Comparison of ENCODE assay signal across 10 cellular contexts in genomic region chr10:62019013-62019684, GRCh38.
DNase-seq lines count a peak whose midpoint lies in the region; ATAC-seq, FAIRE-seq and TF ChIP-seq lines count a peak whose summit lies in the region.
"Had no signal": no experiment of that assay in that cellular context is flagged by ENCODE, and none has a peak within 500 bp of the region (broad histone marks: within the 10 kb centered on the region; RNA-seq: fewer than 3 reads in every experiment).

No MANE protein-coding gene starts in this region.

- TF ChIP-seq CTCF in keratinocyte (optimal IDR thresholded peaks at IDR 0.05 in 1 of 3, IDR thresholded peaks at IDR 0.05 in 1 of 3, conservative IDR thresholded peaks at IDR 0.05 in 1 of 3; ENCODE audit: extremely low read depth in 1 of 3, insufficient read depth in 2 of 3, low read length in 3 of 3) = no peak
- TF ChIP-seq CTCF in transverse colon (IDR thresholded peaks at IDR 0.05) = no peak

- H3K36me3 ChIP-seq in keratinocyte (ENCODE audit: control insufficient read depth in 2 of 2, extremely low read depth in 1 of 2, insufficient read depth in 2 of 2, low read length in 2 of 2) (no peaks in the 10 kb centered on the region), transverse colon (no peaks in the 10 kb centered on the region)

- intact Hi-C loops in transverse colon (cut with DNase I; ENCODE audit: low total_unique reads) = no loop called here

- H2AFZ ChIP-seq in keratinocyte (ENCODE audit: control insufficient read depth, low read length) = no peak overlapping the region

- no peak for TF ChIP-seq POLR2A in transverse colon (IDR thresholded peaks at IDR 0.05)

- WGBS in transverse colon (ENCODE audit: low coverage in 1 of 2), 2 donors = 50 to 56% methylated on average over 8 of the region's 8 CpGs

- peaks cover 27% of the 10 kb centered on the region for H3K79me2 ChIP-seq in keratinocyte (ENCODE audit: control insufficient read depth, insufficient read depth, low read length)

- no peak for TF ChIP-seq EP300 in transverse colon (IDR thresholded peaks at IDR 0.05; ENCODE audit: low read depth)

- H3K36me3 Mint-ChIP-seq in activated naive CD4-positive, alpha-beta T cell treated with anti-CD3 and anti-CD28 coated beads, Interleukin-2, amount 50 U/mL, for 72 hours = peaks cover 11 to 83% of the 10 kb centered on the region in 2 donors
- H3K36me3 Mint-ChIP-seq in activated CD4-positive, alpha-beta memory T cell treated with anti-CD3 and anti-CD28 coated beads, Interleukin-2, amount 10 ng/mL, durations not matched to agents 7 days and 5 days (ENCODE audit: low read depth) = peaks cover 65% of the 10 kb centered on the region

- no peak for FAIRE-seq in keratinocyte (lab: Jason Lieb, UNC)

- H3K4me1 ChIP-seq in keratinocyte (ENCODE audit: control insufficient read depth, extremely low read depth, insufficient read depth, low read length) (peaks cover 36% of the 10 kb centered on the region), transverse colon (peaks cover 27 to 52% (median 30%) of the 10 kb centered on the region in 4 donors)

- H3K27me3 Mint-ChIP-seq in activated CD4-positive, alpha-beta memory T cell treated with anti-CD3 and anti-CD28 coated beads, Interleukin-2, amount 10 ng/mL, durations not matched to agents 7 days and 5 days = no peaks in the 10 kb centered on the region

- H3K27me3 ChIP-seq in keratinocyte (ENCODE audit: control insufficient read depth, extremely low read depth, insufficient read depth, low read length) = no peaks in the 10 kb centered on the region
- no peaks in the 10 kb centered on the region for H3K27me3 ChIP-seq in transverse colon

- peak overlapping the region; percentile 77 for H3K9ac ChIP-seq in keratinocyte (ENCODE audit: control insufficient read depth, extremely low read depth, insufficient read depth, low read length)

- in situ Hi-C loops in transverse colon (cut with MboI; ENCODE audit: low pct_ligation_motif_present in 1 of 4, low pct_unique_long_range_greater_than_20kb in 1 of 4, low sequenced_read_pairs in 3 of 4) = no loop called here

- ATAC-seq in activated naive CD4-positive, alpha-beta T cell treated with anti-CD3 and anti-CD28 coated beads, Interleukin-2, amount 50 U/mL, for 72 hours = peak in 1 of 2 donors; percentile 12
- no peak for ATAC-seq in GM19324 (IDR thresholded peaks at IDR 0.05; ENCODE audit: low FRiP score, unreplicated experiment)

- dilution Hi-C loops in keratinocyte (cut with MboI; ENCODE audit: extremely low pct_ligation_motif_present, low sequenced_read_pairs) = no loop called here

- peak overlapping the region; percentile 75 to 97 for H3K27ac Mint-ChIP-seq in activated naive CD4-positive, alpha-beta T cell treated with anti-CD3 and anti-CD28 coated beads, Interleukin-2, amount 50 U/mL, for 72 hours
- H3K27ac Mint-ChIP-seq in activated CD4-positive, alpha-beta memory T cell treated with anti-CD3 and anti-CD28 coated beads, Interleukin-2, amount 10 ng/mL, durations not matched to agents 7 days and 5 days = peak overlapping the region; percentile 71

- CTCF ChIA-PET in activated CD4-positive, alpha-beta memory T cell treated with anti-CD3 and anti-CD28 coated beads, Interleukin-2, amount 10 ng/mL, durations not matched to agents 7 days and 5 days (lab: Charles Lee) = interaction anchor here (0.8 to 1.4 kb wide), 5 partner anchors 19 to 164 kb away, joined by 3 to 4 read pairs (median 3); partner anchors contain the start of gene ARID5B

- peak overlapping the region; percentile 94 for H3K4me2 ChIP-seq in keratinocyte (ENCODE audit: control insufficient read depth, extremely low read depth, insufficient read depth, low read depth, low read length)

- H4K20me1 ChIP-seq in keratinocyte (ENCODE audit: control insufficient read depth, extremely low read depth, insufficient read depth, low read length) = no peaks in the 10 kb centered on the region

- POLR2A ChIA-PET in activated CD4-positive, alpha-beta memory T cell treated with anti-CD3 and anti-CD28 coated beads, Interleukin-2, amount 10 ng/mL, durations not matched to agents 7 days and 5 days (lab: Charles Lee) = interaction anchor here (0.8 to 5.6 kb wide), 17 partner anchors 10 to 119 kb away, joined by 3 to 67 read pairs (median 6); partner anchors contain the start of gene ARID5B

- H3K27ac ChIP-seq in keratinocyte (ENCODE audit: control insufficient read depth, insufficient read depth, low read length) (peak overlapping the region; percentile 97), transverse colon (peak overlapping the region; percentile 57 to 84 (median 67))

- H3K9me3 ChIP-seq in keratinocyte (ENCODE audit: control insufficient read depth, low read depth, low read length) (peaks cover 5% of the 10 kb centered on the region), transverse colon (no peaks in the 10 kb centered on the region)

- H3K4me3 Mint-ChIP-seq in activated CD4-positive, alpha-beta memory T cell treated with anti-CD3 and anti-CD28 coated beads, Interleukin-2, amount 10 ng/mL, durations not matched to agents 7 days and 5 days = no peak overlapping the region

- H3K4me3 ChIP-seq in keratinocyte (ENCODE audit: control insufficient read depth in 2 of 3, extremely low read depth in 1 of 3, insufficient read depth in 2 of 3, low read depth in 1 of 3, low read length in 3 of 3) (peak overlapping the region in 2 of 3 experiments; percentile 56 to 70), transverse colon (no peak overlapping the region)

- DNase-seq in activated naive CD4-positive, alpha-beta T cell treated with anti-CD3 and anti-CD28 coated beads, Interleukin-2, amount 50 U/mL, for 72 hours (ENCODE audit: low spot score in 2 of 2) = no peak
- no peak for DNase-seq in activated naive CD4-positive, alpha-beta T cell treated with anti-CD3 and anti-CD28 coated beads, Interleukin-2, amount 50 U/mL, for 16 hours
- DNase-seq in activated CD4-positive, alpha-beta memory T cell treated with anti-CD3 and anti-CD28 coated beads, Interleukin-2, amount 10 ng/mL, durations not matched to agents 7 days and 5 days = no peak
- DNase-seq in keratinocyte (ENCODE audit: low read depth, low spot score) = no peak
- DNase-seq in transverse colon = no peak
- DNase-seq in DMS53 (lab: John Stamatoyannopoulos, UW) = no peak
- no peak for DNase-seq in NCI-H2171 treated with DMSO at 0.1 percent for 48 hours (lab: John Stamatoyannopoulos, UW)
- DNase-seq: effector CD4-positive, alpha-beta T cell; NCI-H2107 had no signal

- H3K4me1 Mint-ChIP-seq in activated CD4-positive, alpha-beta memory T cell treated with anti-CD3 and anti-CD28 coated beads, Interleukin-2, amount 10 ng/mL, durations not matched to agents 7 days and 5 days = peaks cover 77% of the 10 kb centered on the region

- H3K9me1 ChIP-seq in keratinocyte (ENCODE audit: control insufficient read depth, extremely low read depth, insufficient read depth, low read length) = no peaks in the 10 kb centered on the region

- H3K9me3 Mint-ChIP-seq in activated naive CD4-positive, alpha-beta T cell treated with anti-CD3 and anti-CD28 coated beads, Interleukin-2, amount 50 U/mL, for 72 hours = peaks cover 0 to 12% of the 10 kb centered on the region in 2 donors
- peaks cover 5% of the 10 kb centered on the region for H3K9me3 Mint-ChIP-seq in activated CD4-positive, alpha-beta memory T cell treated with anti-CD3 and anti-CD28 coated beads, Interleukin-2, amount 10 ng/mL, durations not matched to agents 7 days and 5 days

Comparison
In these comparisons a context has a peak if more than half of its experiments do, and no peak if none do; other contexts are left out.
1. H3K4me3 ChIP-seq: peak in keratinocyte (2 of 3); none in transverse colon (0 of 4).